Comparison of ENCODE assay signal across 8 cellular contexts in genomic region chr18:48539406-48540328, GRCh38. TPM values are rescaled to one million over a fixed set of nuclear protein-coding genes. Genes with fewer than 3 reads are reported as not detected.
A peak's percentile ranks its signal among the peaks of the same experiment; 100 is the strongest.
DNase-seq lines count a peak whose midpoint lies in the region; ATAC-seq, FAIRE-seq and TF ChIP-seq lines count a peak whose summit lies in the region.

No MANE protein-coding gene starts in this region.

- H3K27me3 ChIP-seq in endodermal cell (ENCODE audit: control insufficient read depth, insufficient read depth, low read length, poor library complexity, severe bottlenecking), result no peaks in the 10 kb centered on the region

- FAIRE-seq in GM12891 (lab: Jason Lieb, UNC), result no peak

- H3K9me3 Mint-ChIP-seq in activated CD8-positive, alpha-beta memory T cell treated with anti-CD3 and anti-CD28 coated beads, Interleukin-2, amount 10 ng/mL, durations not matched to agents 7 days and 5 days (ENCODE audit: low read depth), result no peaks in the 10 kb centered on the region
- H3K9me3 Mint-ChIP-seq in endodermal cell (no peaks in the 10 kb centered on the region), memory B cell (no peaks in the 10 kb centered on the region)

- no peak for TF ChIP-seq CTCF in endodermal cell (conservative IDR thresholded peaks at IDR 0.05)

- H3K4me3 Mint-ChIP-seq in activated CD8-positive, alpha-beta memory T cell treated with anti-CD3 and anti-CD28 coated beads, Interleukin-2, amount 10 ng/mL, durations not matched to agents 7 days and 5 days, result peak overlapping the region; percentile 79
- H3K4me3 Mint-ChIP-seq in endodermal cell (peak overlapping the region; percentile 73), memory B cell (peak overlapping the region; percentile 92)

- H3K36me3 Mint-ChIP-seq in activated CD8-positive, alpha-beta memory T cell treated with anti-CD3 and anti-CD28 coated beads, Interleukin-2, amount 10 ng/mL, durations not matched to agents 7 days and 5 days, result no peaks in the 10 kb centered on the region
- H3K36me3 Mint-ChIP-seq in endodermal cell (ENCODE audit: low read depth) (no peaks in the 10 kb centered on the region), memory B cell (no peaks in the 10 kb centered on the region)

- DNase-seq in GM12891 (ENCODE audit: insufficient read length, low spot score) (peak; percentile 33), NCI-H2171 treated with DMSO at 0.1 percent for 48 hours (lab: John Stamatoyannopoulos, UW) (peak; percentile 57), endodermal cell (peak; percentile 85), memory B cell (ENCODE audit: low spot score in 2 of 2) (peak; percentile 4 to 41), COLO829 (ENCODE audit: low spot score) (no peak)
- DNase-seq in activated CD8-positive, alpha-beta memory T cell treated with anti-CD3 and anti-CD28 coated beads, Interleukin-2, amount 10 ng/mL, durations not matched to agents 7 days and 5 days, result no peak
- DNase-seq in stimulated activated naive CD4-positive, alpha-beta T cell treated with Interleukin-2 at 50 U/mL for 16 hours (lab: John Stamatoyannopoulos, UW), result peak; percentile 31

- H3K27me3 Mint-ChIP-seq in activated CD8-positive, alpha-beta memory T cell treated with anti-CD3 and anti-CD28 coated beads, Interleukin-2, amount 10 ng/mL, durations not matched to agents 7 days and 5 days, result peaks cover 48% of the 10 kb centered on the region
- peaks cover 2% of the 10 kb centered on the region for H3K27me3 Mint-ChIP-seq in endodermal cell (ENCODE audit: insufficient read depth)
- peaks cover 2% of the 10 kb centered on the region for H3K27me3 Mint-ChIP-seq in memory B cell

- H3K27ac Mint-ChIP-seq in activated CD8-positive, alpha-beta memory T cell treated with anti-CD3 and anti-CD28 coated beads, Interleukin-2, amount 10 ng/mL, durations not matched to agents 7 days and 5 days, result no peak overlapping the region
- H3K27ac Mint-ChIP-seq in endodermal cell (peak overlapping the region; percentile 74), memory B cell (no peak overlapping the region)

- H3K27ac ChIP-seq in endodermal cell (ENCODE audit: low read depth, low read length), result peak overlapping the region; percentile 56

- 0% methylated on average over 26 to 75 of the region's 75 CpGs for WGBS in endodermal cell (ENCODE audit: insufficient coverage in 1 of 2, insufficient read length in 1 of 2), 2 experiments

- peak; percentile 25 for ATAC-seq in activated CD8-positive, alpha-beta memory T cell treated with anti-CD3 and anti-CD28 coated beads, Interleukin-2, amount 10 ng/mL, durations not matched to agents 7 days and 5 days
- ATAC-seq in memory B cell (ENCODE audit: low read depth) (peak; percentile 16), GM21786 (IDR thresholded peaks at IDR 0.05; ENCODE audit: unreplicated experiment) (no peak)

- H3K4me1 Mint-ChIP-seq in activated CD8-positive, alpha-beta memory T cell treated with anti-CD3 and anti-CD28 coated beads, Interleukin-2, amount 10 ng/mL, durations not matched to agents 7 days and 5 days, result peaks cover 21% of the 10 kb centered on the region
- H3K4me1 Mint-ChIP-seq in endodermal cell (peaks cover 29% of the 10 kb centered on the region), memory B cell (peaks cover 3% of the 10 kb centered on the region)

- CTCF ChIA-PET in activated CD8-positive, alpha-beta memory T cell treated with anti-CD3 and anti-CD28 coated beads, Interleukin-2, amount 10 ng/mL, durations not matched to agents 7 days and 5 days (lab: Charles Lee), result no interaction called here

- peak overlapping the region; percentile 91 for H3K4me3 ChIP-seq in endodermal cell (ENCODE audit: low read length)

- peaks cover 5% of the 10 kb centered on the region for H3K4me1 ChIP-seq in endodermal cell (ENCODE audit: control insufficient read depth, insufficient read depth, low read length)

- H3K9ac ChIP-seq in endodermal cell (ENCODE audit: extremely low read depth, low read length, poor library complexity, severe bottlenecking), result peak overlapping the region; percentile 62

- H3K36me3 ChIP-seq in endodermal cell (ENCODE audit: control insufficient read depth, insufficient read depth, low read length), result peaks cover 4% of the 10 kb centered on the region

- no peak for TF ChIP-seq POLR2A in GM12891 (IDR thresholded peaks at IDR 0.05; ENCODE audit: low read depth, low read length)

- H3K9me3 ChIP-seq in endodermal cell (ENCODE audit: control insufficient read depth, low read length), result no peaks in the 10 kb centered on the region

TF ChIP-seq in GM12891, 5 proteins besides CTCF, POLR2A, EP300 and RAD21:
- TF ChIP-seq SPI1 (IDR thresholded peaks at IDR 0.05; ENCODE audit: low read depth, low read length) (no peak), PAX5 (IDR thresholded peaks at IDR 0.05; ENCODE audit: insufficient read depth, low read length, severe bottlenecking) (no peak)

RNA-seq across cellular contexts. Expression of gene CTIF, which starts 0.8 kb away (rescaled TPM):
- polyA plus RNA-seq in GM12891 (2012; ENCODE audit: low read depth, missing spikeins), result 2.4 TPM
- 1 to 10 TPM; 5.7 to 5.9 TPM for total RNA-seq in activated CD8-positive, alpha-beta memory T cell treated with anti-CD3 and anti-CD28 coated beads, Interleukin-2, amount 10 ng/mL, durations not matched to agents 7 days and 5 days
- 10 to 100 TPM; 33.8 to 41.6 TPM for total RNA-seq in endodermal cell
- 35.4 TPM for polyA plus RNA-seq in endodermal cell (2013, experiment 1 of 2)
- polyA plus RNA-seq in endodermal cell (2013, experiment 2 of 2), result 34.4 TPM

Comparison
In these comparisons a context has a peak if more than half of its experiments do, and no peak if none do; other contexts are left out.
1. DNase-seq: peak in GM12891 (single experiment), NCI-H2171 treated with DMSO at 0.1 percent for 48 hours (single experiment), endodermal cell (single experiment), memory B cell (2 of 2) and stimulated activated naive CD4-positive, alpha-beta T cell treated with Interleukin-2 at 50 U/mL for 16 hours (single experiment); none in activated CD8-positive, alpha-beta memory T cell treated with anti-CD3 and anti-CD28 coated beads, Interleukin-2, amount 10 ng/mL, durations not matched to agents 7 days and 5 days (single experiment) and COLO829 (single experiment).
2. RNA of gene CTIF, which starts 0.8 kb away (total RNA-seq): 33.8 to 41.6 TPM in endodermal cell; 5.7 to 5.9 TPM in activated CD8-positive, alpha-beta memory T cell treated with anti-CD3 and anti-CD28 coated beads, Interleukin-2, amount 10 ng/mL, durations not matched to agents 7 days and 5 days; every median in the first group is over 4 times any median in the second.
3. Peak in every context shown above with its lines, with median percentiles within 50 percentile points of each other: H3K4me3 Mint-ChIP-seq.